Comparison of ENCODE assay signal across 1 cellular context in the genomic region with DNA sequence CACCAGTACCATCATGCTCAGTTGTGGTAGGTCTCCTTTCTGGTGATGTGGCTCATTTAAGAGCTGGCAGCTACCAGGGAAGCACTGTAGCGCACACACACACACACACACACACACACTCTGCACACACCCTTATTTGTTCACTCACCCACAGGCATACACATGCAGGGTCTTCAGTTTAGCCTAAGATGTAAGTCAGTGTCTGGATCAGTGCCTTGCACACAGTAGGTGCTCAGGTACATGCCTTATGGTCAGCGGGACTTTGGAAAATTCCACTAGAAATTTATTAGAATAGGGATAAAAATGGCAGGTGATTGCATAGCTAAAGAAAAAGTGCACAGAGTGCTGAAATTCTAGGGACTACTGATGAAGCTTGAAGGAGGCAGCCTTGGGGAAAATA.
TF ChIP-seq lines count a peak whose summit lies in the region.

No MANE protein-coding gene starts in this region.

TF ChIP-seq in HepG2, 621 proteins besides CTCF, POLR2A, EP300 and RAD21:
- no peak for TF ChIP-seq YY1 (IDR thresholded peaks at IDR 0.05; ENCODE audit: insufficient read depth, insufficient replicate concordance, low read depth, low read length)
- peak; percentile 77 for TF ChIP-seq ZKSCAN1 (IDR thresholded peaks at IDR 0.05; ENCODE audit: low read length)
TF ChIP-seq in HepG2: peak in this region for 1.
